Comparison of ENCODE assay signal across 11 cellular contexts in genomic region chr12:117033382-117034045, GRCh38.
DNase-seq lines count a peak whose midpoint lies in the region; ATAC-seq, FAIRE-seq and TF ChIP-seq lines count a peak whose summit lies in the region.
"Had no signal": no experiment of that assay in that cellular context is flagged by ENCODE, and none has a peak within 500 bp of the region (broad histone marks: within the 10 kb centered on the region; RNA-seq: fewer than 3 reads in every experiment).

No MANE protein-coding gene starts in this region.

- H4K20me1 ChIP-seq in BLaER1 (peaks cover 14% of the 10 kb centered on the region), HepG2 (ENCODE audit: insufficient read depth, low read length) (no peaks in the 10 kb centered on the region)

- intact Hi-C loops in HepG2 (cut with micrococcal nuclease; ENCODE audit: unreplicated experiment) = no loop called here

- FAIRE-seq in HepG2 (lab: Jason Lieb, UNC) = no peak

- H2AFZ ChIP-seq in HepG2 (ENCODE audit: low read length) = no peak overlapping the region

- H3K27me3 Mint-ChIP-seq in T-helper 2 cell treated with Interferon-gamma antibody and Interleukin-4, amounts not matched to agents 5 μg/mL and 100 μg/mL, for 36 hours (ENCODE audit: low read depth) = peaks cover 4% of the 10 kb centered on the region

- POLR2A ChIA-PET in HepG2 (lab: Yijun Ruan, JAX) = interaction anchor here (0.9 kb wide), 1 partner anchor 12 kb away, joined by 3 read pairs; no protein-coding TSS in a partner anchor

- peaks cover 26% of the 10 kb centered on the region for H3K36me3 ChIP-seq in BLaER1
- H3K36me3 ChIP-seq in HepG2 (replicated peaks in 1 of 2; ENCODE audit: control insufficient read depth in 1 of 2, insufficient read depth in 2 of 2, low read length in 2 of 2) = peaks cover 3 to 42% of the 10 kb centered on the region in 2 experiments
- H3K36me3 ChIP-seq: colonic mucosa had no signal

- peaks cover 1% of the 10 kb centered on the region for H3K36me3 Mint-ChIP-seq in T-helper 2 cell treated with Interferon-gamma antibody and Interleukin-4, amounts not matched to agents 5 μg/mL and 100 μg/mL, for 36 hours (ENCODE audit: low read depth)

- peaks cover 34% of the 10 kb centered on the region for H3K27me3 ChIP-seq in BLaER1
- no peaks in the 10 kb centered on the region for H3K27me3 ChIP-seq in HepG2 (ENCODE audit: control insufficient read depth in 1 of 2, insufficient read depth in 2 of 2, low read length in 2 of 2)

- no peak for TF ChIP-seq EP300 in HepG2 (IDR thresholded peaks at IDR 0.05; ENCODE audit: low read depth in 2 of 2, low read length in 2 of 2)
- no peak for TF ChIP-seq EP300 in HepG2 (CRISPR knock-in tag; IDR thresholded peaks at IDR 0.05; ENCODE audit: borderline replicate concordance)

- CTCF ChIA-PET in HepG2 (lab: Yijun Ruan, JAX; ENCODE audit: low intra/inter-chr PET ratio, low total read pairs) = no interaction called here

- no peak for TF ChIP-seq RAD21 in HepG2 (CRISPR knock-in tag; IDR thresholded peaks at IDR 0.05)

- H3K4me2 ChIP-seq in BLaER1 = peak overlapping the region; percentile 89
- no peak overlapping the region for H3K4me2 ChIP-seq in HepG2 (ENCODE audit: low read depth, low read length)

- H3K27ac ChIP-seq in BLaER1 (no peak overlapping the region), caudate nucleus (ENCODE audit: low read depth, low read length) (peak overlapping the region; percentile 78), HepG2 (ENCODE audit: extremely low read length, insufficient read depth, low read length) (no peak overlapping the region)
- H3K27ac ChIP-seq: colonic mucosa, SJSA1 had no signal

- no peak overlapping the region for H3K4me3 Mint-ChIP-seq in T-helper 2 cell treated with Interferon-gamma antibody and Interleukin-4, amounts not matched to agents 5 μg/mL and 100 μg/mL, for 36 hours

- ATAC-seq in HepG2 (no peak; the same call in 1 of the 3 replicates), GM18870 (IDR thresholded peaks at IDR 0.05; ENCODE audit: unreplicated experiment) (no peak), GM21528 (IDR thresholded peaks at IDR 0.05; ENCODE audit: low FRiP score, unreplicated experiment) (no peak), HG03565 (IDR thresholded peaks at IDR 0.05; ENCODE audit: unreplicated experiment) (no peak)

- H3K4me1 ChIP-seq in BLaER1 (peaks cover 75% of the 10 kb centered on the region), HepG2 (ENCODE audit: insufficient read depth, low read length) (0 out of 2 replicates have a peak, but pooled peaks cover 5% of the 10 kb centered on the region)
- H3K4me1 ChIP-seq: colonic mucosa, SJSA1 had no signal

- DNase-seq in NCI-H1105 treated with DMSO at 0.1 percent for 48 hours (lab: John Stamatoyannopoulos, UW) (peak; percentile 92), caudate nucleus (lab: John Stamatoyannopoulos, UW) (peak in 35 of 61 donors; percentile 12 to 84 (median 45)), HepG2 (ENCODE audit: low spot score) (no peak)
- DNase-seq in T-helper 2 cell treated with Interferon-gamma antibody and Interleukin-4, amounts not matched to agents 5 μg/mL and 100 μg/mL, for 36 hours (ENCODE audit: low spot score) = no peak
- DNase-seq: activated CD4-positive, alpha-beta T cell treated with anti-CD3 and anti-CD28 coated beads for 4 hours; colonic mucosa had no signal

- peak overlapping the region; percentile 16; the same call in 1 of the 2 replicates for H3K9ac ChIP-seq in BLaER1
- no peak overlapping the region for H3K9ac ChIP-seq in HepG2 (ENCODE audit: insufficient read depth, low read depth, low read length)

- H3K4me3 ChIP-seq in BLaER1 (0 out of 2 replicates have a peak overlapping the region, but pooled peaks have one; percentile 28), HepG2 (replicated peaks in 1 of 3; ENCODE audit: insufficient read depth in 1 of 3, low read depth in 2 of 3, low read length in 3 of 3) (no peak overlapping the region)
- H3K4me3 ChIP-seq: colonic mucosa, SJSA1 had no signal

- WGBS in HepG2 (ENCODE audit: low lambda C conversion rate) = 93% methylated on average over 14 of the region's 19 CpGs

- H3K9me3 ChIP-seq in BLaER1 (no peaks in the 10 kb centered on the region), HepG2 (ENCODE audit: low read length) (no peaks in the 10 kb centered on the region)
- H3K9me3 ChIP-seq: colonic mucosa, SJSA1 had no signal

- BruUV-seq in HepG2 (replicated peaks; lab: Mats Ljungman, UMichigan) = TSS peak; percentile 9

- in situ Hi-C loops in HepG2 (cut with HindIII; ENCODE audit: extremely low pct_ligation_motif_present, low pct_unique_long_range_greater_than_20kb) = no loop called here

- H3K9me3 Mint-ChIP-seq in T-helper 2 cell treated with Interferon-gamma antibody and Interleukin-4, amounts not matched to agents 5 μg/mL and 100 μg/mL, for 36 hours = no peaks in the 10 kb centered on the region

- TF ChIP-seq CTCF in HepG2 (CRISPR knock-in tag; IDR thresholded peaks at IDR 0.05) = no peak

- H3K4me1 Mint-ChIP-seq in T-helper 2 cell treated with Interferon-gamma antibody and Interleukin-4, amounts not matched to agents 5 μg/mL and 100 μg/mL, for 36 hours (ENCODE audit: low read depth) = no peaks in the 10 kb centered on the region

- H3K27ac Mint-ChIP-seq in T-helper 2 cell treated with Interferon-gamma antibody and Interleukin-4, amounts not matched to agents 5 μg/mL and 100 μg/mL, for 36 hours = no peak overlapping the region

- H3K79me2 ChIP-seq in HepG2 (ENCODE audit: insufficient read depth, low read length) = no peaks in the 10 kb centered on the region

- no peak for TF ChIP-seq POLR2A in HepG2 (IDR thresholded peaks at IDR 0.05; ENCODE audit: insufficient read depth in 1 of 2, low read depth in 2 of 2, low read length in 2 of 2)

TF ChIP-seq in HepG2, 621 proteins besides CTCF, POLR2A, EP300 and RAD21:
- TF ChIP-seq ZFP62 (CRISPR knock-in tag; IDR thresholded peaks at IDR 0.05) (no peak), FOSL2 (CRISPR knock-in tag; IDR thresholded peaks at IDR 0.05) (no peak), ZNF263 (CRISPR knock-in tag; IDR thresholded peaks at IDR 0.05) (peak; percentile 67), ZNF616 (CRISPR knock-in tag; IDR thresholded peaks at IDR 0.05; ENCODE audit: low read depth) (no peak), ZNF17 (CRISPR knock-in tag; IDR thresholded peaks at IDR 0.05) (no peak)
- TF ChIP-seq, protein P1, sequence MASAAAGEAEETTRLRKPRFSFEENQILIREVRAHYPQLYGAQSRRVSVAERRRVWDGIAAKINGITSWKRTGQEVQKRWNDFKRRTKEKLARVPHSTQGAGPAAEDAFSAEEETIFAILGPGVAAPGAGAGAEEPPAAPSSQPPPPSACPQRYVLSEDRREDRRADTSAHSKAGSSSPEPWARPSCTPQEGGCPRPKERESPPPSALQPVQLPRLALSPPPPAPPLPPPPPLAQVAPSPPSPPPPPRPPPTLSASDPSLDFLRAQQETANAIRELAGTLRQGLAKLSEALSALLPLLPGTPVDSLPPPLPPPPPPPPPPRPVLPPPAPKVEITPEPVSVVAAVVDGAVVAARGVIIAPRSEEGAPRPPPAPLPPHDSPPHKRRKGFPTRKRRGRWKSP (CRISPR knock-in tag; IDR thresholded peaks at IDR 0.05) = no peak

Comparison
In these comparisons a context has a peak if more than half of its experiments do, and no peak if none do; other contexts are left out.
1. DNase-seq: peak in NCI-H1105 treated with DMSO at 0.1 percent for 48 hours (single experiment) and caudate nucleus (35 of 61); none in HepG2 (single experiment) and T-helper 2 cell treated with Interferon-gamma antibody and Interleukin-4, amounts not matched to agents 5 μg/mL and 100 μg/mL, for 36 hours (single experiment).